22 cellular contexts compared by ENCODE assay signal in the genomic region with DNA sequence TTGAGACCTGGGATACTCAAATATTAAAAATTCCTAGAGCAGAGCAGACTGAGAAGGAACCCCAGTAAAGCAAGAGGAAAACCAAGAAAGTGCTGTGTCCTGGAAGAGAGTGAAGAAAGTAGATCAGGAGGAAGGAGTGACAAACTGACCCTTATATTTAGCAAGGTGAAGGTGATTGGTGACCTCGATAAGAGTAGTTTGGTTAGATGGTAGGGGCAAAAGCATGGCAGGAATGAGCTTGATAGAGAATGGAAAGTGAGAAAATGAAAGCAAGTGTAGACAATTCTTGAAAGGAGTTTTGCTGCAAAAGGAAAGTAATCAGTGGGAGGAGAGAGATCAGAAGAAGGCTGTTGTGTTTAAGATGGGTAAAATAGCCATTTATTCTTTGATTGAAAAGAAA. TPM values are rescaled to one million over a fixed set of nuclear protein-coding genes. Genes with fewer than 3 reads are reported as not detected.
DNase-seq lines count a peak whose midpoint lies in the region; ATAC-seq and TF ChIP-seq lines count a peak whose summit lies in the region.
"Had no signal": no experiment of that assay in that cellular context is flagged by ENCODE, and none has a peak within 500 bp of the region (broad histone marks: within the 10 kb centered on the region; RNA-seq: fewer than 3 reads in every experiment).

No MANE protein-coding gene starts in this region.

- no peak for ATAC-seq in gastrocnemius medialis
- no peak for ATAC-seq in GM18870 (IDR thresholded peaks at IDR 0.05; ENCODE audit: unreplicated experiment)
- ATAC-seq in HG03095 (IDR thresholded peaks at IDR 0.05; ENCODE audit: unreplicated experiment), result no peak
- no peak for ATAC-seq in HG02571 (IDR thresholded peaks at IDR 0.05; ENCODE audit: unreplicated experiment)

- in situ Hi-C loops in gastrocnemius medialis (cut with MboI; ENCODE audit: low sequenced_read_pairs in 4 of 4), result no loop called here

- H3K27ac Mint-ChIP-seq in Caco-2 (ENCODE audit: unreplicated experiment), result peak overlapping the region; percentile 4

- H3K4me3 ChIP-seq in Caco-2 (ENCODE audit: low read depth, low read length) (no peak overlapping the region), esophagus muscularis mucosa (no peak overlapping the region), gastrocnemius medialis (no peak overlapping the region)
- H3K4me3 ChIP-seq: BLaER1 treated with 17β-estradiol and CSF1 and Interleukin-3, amounts not matched to agents 10 nM and 100 nM; left lung; upper lobe of left lung had no signal

- H3K27ac ChIP-seq in esophagus muscularis mucosa (replicated peaks in 1 of 4), result peak overlapping the region; percentile 73 to 88 (median 82)
- peak overlapping the region in 3 of 4 donors; percentile 79 to 85 (median 82) for H3K27ac ChIP-seq in gastrocnemius medialis
- H3K27ac ChIP-seq: BLaER1 treated with 17β-estradiol and CSF1 and Interleukin-3, amounts not matched to agents 10 nM and 100 nM had no signal

- WGBS in esophagus muscularis mucosa, result 91% methylated on average over 1 of the region's 1 CpG

- TF ChIP-seq EP300 in esophagus muscularis mucosa (IDR thresholded peaks at IDR 0.05), result no peak

- no peak overlapping the region for H3K4me3 Mint-ChIP-seq in Caco-2 (ENCODE audit: unreplicated experiment)
- H3K4me3 Mint-ChIP-seq: mesothelial cell of epicardium, nephron had no signal

- peaks cover 21% of the 10 kb centered on the region for H3K4me1 Mint-ChIP-seq in Caco-2 (ENCODE audit: low read depth, unreplicated experiment)

- POLR2A ChIA-PET in Caco-2 (lab: Charles Lee), result no interaction called here

- CTCF ChIA-PET in Caco-2 (lab: Charles Lee), result no interaction called here

- H3K4me1 ChIP-seq in Caco-2 (no peaks in the 10 kb centered on the region), esophagus muscularis mucosa (peaks cover 34 to 66% (median 50%) of the 10 kb centered on the region in 4 donors), gastrocnemius medialis (peaks cover 50 to 54% of the 10 kb centered on the region in 2 donors)
- H3K4me1 ChIP-seq: BLaER1 treated with 17β-estradiol and CSF1 and Interleukin-3, amounts not matched to agents 10 nM and 100 nM had no signal

- H3K9me3 ChIP-seq in Caco-2 (no peaks in the 10 kb centered on the region), esophagus muscularis mucosa (no peaks in the 10 kb centered on the region), gastrocnemius medialis (no peaks in the 10 kb centered on the region)
- H3K9me3 ChIP-seq: BLaER1 treated with 17β-estradiol and CSF1 and Interleukin-3, amounts not matched to agents 10 nM and 100 nM; left lung; upper lobe of left lung had no signal

- DNase-seq in Caco-2 (no peak), OCI-M1 (lab: John Stamatoyannopoulos, UW) (peak; percentile 21), esophagus muscularis mucosa (ENCODE audit: extremely low spot score) (no peak), gastrocnemius medialis (no peak), SHP77 (lab: John Stamatoyannopoulos, UW) (no peak)
- DNase-seq: activated CD4-positive, alpha-beta T cell treated with anti-CD3 and anti-CD28 coated beads, Interleukin-2, amount 50 U/mL, for 48 hours; activated CD4-positive, CD25-positive, alpha-beta regulatory T cell; activated gamma-delta T cell; left lung; NCI-H1436 treated with DMSO at 0.1 percent for 48 hours; NCI-H510A; posterior cingulate gyrus; small intestine; stimulated activated CD4-positive, alpha-beta T cell treated with anti-CD3 and anti-CD28 coated beads, Interleukin-4, amount 100 ng/mL, for 1 hour; stimulated activated naive CD4-positive, alpha-beta T cell; upper lobe of left lung had no signal

- peaks cover 9% of the 10 kb centered on the region for H3K9me3 Mint-ChIP-seq in Caco-2 (ENCODE audit: unreplicated experiment)
- H3K9me3 Mint-ChIP-seq: mesothelial cell of epicardium, nephron had no signal

- intact Hi-C loops in Caco-2 (cut with micrococcal nuclease; ENCODE audit: unreplicated experiment), result no loop called here
- intact Hi-C loops in esophagus muscularis mucosa (cut with DNase I), result no loop called here
- intact Hi-C loops in gastrocnemius medialis (cut with DNase I; ENCODE audit: low total_unique reads), result no loop called here

- no peaks in the 10 kb centered on the region for H3K27me3 ChIP-seq in Caco-2 (replicated peaks; ENCODE audit: control insufficient read depth, insufficient read depth, low read length)
- H3K27me3 ChIP-seq in esophagus muscularis mucosa, result no peaks in the 10 kb centered on the region
- no peaks in the 10 kb centered on the region for H3K27me3 ChIP-seq in gastrocnemius medialis
- H3K27me3 ChIP-seq: BLaER1 treated with 17β-estradiol and CSF1 and Interleukin-3, amounts not matched to agents 10 nM and 100 nM; left lung; upper lobe of left lung had no signal

- no peak for TF ChIP-seq POLR2A in esophagus muscularis mucosa (IDR thresholded peaks at IDR 0.05; ENCODE audit: low read depth)
- TF ChIP-seq POLR2A in gastrocnemius medialis (IDR thresholded peaks at IDR 0.05), result no peak

- H3K36me3 Mint-ChIP-seq in Caco-2 (ENCODE audit: insufficient read depth, unreplicated experiment), result peaks cover 15% of the 10 kb centered on the region

- H3K36me3 ChIP-seq in Caco-2 (ENCODE audit: control insufficient read depth, insufficient read depth, low read length) (no peaks in the 10 kb centered on the region), esophagus muscularis mucosa (no peaks in the 10 kb centered on the region), gastrocnemius medialis (no peaks in the 10 kb centered on the region)
- H3K36me3 ChIP-seq: BLaER1 treated with 17β-estradiol and CSF1 and Interleukin-3, amounts not matched to agents 10 nM and 100 nM; left lung; upper lobe of left lung had no signal

- no peaks in the 10 kb centered on the region for H3K27me3 Mint-ChIP-seq in Caco-2 (ENCODE audit: insufficient read depth, unreplicated experiment)

- no TSS peak for BruUV-seq in Caco-2 (replicated peaks; lab: Mats Ljungman, UMichigan)

- TF ChIP-seq CTCF in Caco-2 (IDR thresholded peaks at IDR 0.05; ENCODE audit: insufficient read depth in 1 of 2, low read depth in 1 of 2, low read length in 1 of 2, severe bottlenecking in 1 of 2, unreplicated experiment in 1 of 2) (no peak), esophagus muscularis mucosa (IDR thresholded peaks at IDR 0.05) (no peak), gastrocnemius medialis (IDR thresholded peaks at IDR 0.05 in 4 of 5, conservative IDR thresholded peaks at IDR 0.05 in 1 of 5) (no peak)

RNA-seq across cellular contexts. Expression of gene RASSF8, which starts 51.1 kb away (rescaled TPM):
- total RNA-seq in Caco-2 (2022) (140 and 143 TPM in 2 replicates), esophagus muscularis mucosa (10 to 100 TPM; 56.8 to 81.0 (median 77.3) TPM), gastrocnemius medialis (10 to 100 TPM; 23.6 to 36.8 (median 28.0) TPM)
